In genomic region chr16:51951668-51952298, GRCh38 we compare ENCODE assay signal across 1 cellular context.
A peak's percentile ranks its signal among the peaks of the same experiment; 100 is the strongest.
TF ChIP-seq lines count a peak whose summit lies in the region.

No MANE protein-coding gene starts in this region.

TF ChIP-seq in HEK293, 187 proteins besides CTCF, POLR2A, EP300 and RAD21 (continued from another document):
- TF ChIP-seq ZBTB6 (tag by site-specific recombination; IDR thresholded peaks at IDR 0.05), result peak; percentile 35; the same call in 1 of the 2 replicates
